In the genomic region with DNA sequence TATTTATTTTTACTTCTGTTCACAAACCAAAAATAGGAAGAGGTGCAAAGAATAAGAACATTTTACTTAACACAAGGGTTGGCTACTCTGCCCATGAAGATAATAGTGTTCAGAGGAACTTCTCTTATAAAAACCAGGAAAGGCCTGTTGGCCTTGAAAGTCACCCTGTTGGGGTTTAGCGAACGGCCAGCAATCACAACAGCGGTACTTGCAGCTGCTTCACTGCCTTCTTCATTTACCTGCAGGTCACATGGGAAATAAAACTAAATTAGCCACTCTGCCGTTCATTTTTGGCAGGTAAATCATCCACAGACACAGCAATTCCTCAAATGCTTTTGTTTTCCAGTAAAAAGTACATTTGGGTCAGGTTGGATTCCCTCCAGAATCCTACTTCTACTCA, we compare ENCODE assay signal across 21 cellular contexts. TPM values are rescaled to one million over a fixed set of nuclear protein-coding genes. Genes with fewer than 3 reads are reported as not detected.
"Had no signal": no experiment of that assay in that cellular context is flagged by ENCODE, and none has a peak within 500 bp of the region (broad histone marks: within the 10 kb centered on the region; RNA-seq: fewer than 3 reads in every experiment).

No MANE protein-coding gene starts in this region.

- H3K27me3 ChIP-seq: heart left ventricle, neutrophil had no signal

- ATAC-seq: heart left ventricle; left colon; mucosa of descending colon; naive thymus-derived CD8-positive, alpha-beta T cell; right cardiac atrium had no signal

- H3K4me3 ChIP-seq: coronary artery, heart left ventricle, mucosa of descending colon had no signal

- H3K36me3 ChIP-seq: heart left ventricle, neutrophil had no signal

- FAIRE-seq: small intestine, urothelium cell line had no signal

- H3K27ac Mint-ChIP-seq: type B pancreatic cell had no signal

- DNase-seq: effector CD4-positive, alpha-beta T cell; foreskin melanocyte; heart left ventricle; hippocampal formation; left colon; mammary epithelial cell; mucosa of descending colon; naive thymus-derived CD8-positive, alpha-beta T cell; posterior cingulate gyrus; right cardiac atrium; small intestine; stimulated activated CD4-positive, alpha-beta T cell treated with anti-CD3 and anti-CD28 coated beads, Interleukin-12 subunit alpha, Interleukin-12 subunit beta, amount 100 ng/mL, for 4 hours; stimulated activated naive CD4-positive, alpha-beta T cell had no signal

- H3K27me3 Mint-ChIP-seq: naive thymus-derived CD8-positive, alpha-beta T cell; type B pancreatic cell had no signal

- H3K9me3 ChIP-seq: heart left ventricle, mucosa of descending colon, neutrophil had no signal

- H3K4me3 Mint-ChIP-seq: naive thymus-derived CD8-positive, alpha-beta T cell; type B pancreatic cell had no signal

- H3K9me3 Mint-ChIP-seq: naive thymus-derived CD8-positive, alpha-beta T cell had no signal

- H3K27ac ChIP-seq: coronary artery, heart left ventricle, neutrophil had no signal

RNA-seq across cellular contexts. Expression of a gene that starts 13.3 kb away (rescaled TPM):
- total RNA-seq: dermis microvascular lymphatic vessel endothelial cell, lower leg skin, mesenteric fat pad, mucosa of descending colon had no signal
- polyA plus RNA-seq: neural cell had no signal
